ENCODE assay signal across 1 cellular context in genomic region chr5:132293066-132293991, GRCh38.
TF ChIP-seq lines count a peak whose summit lies in the region.

No MANE protein-coding gene starts in this region.

TF ChIP-seq in HepG2, 621 proteins besides CTCF, POLR2A, EP300 and RAD21 (continued from another document and continues in another):
- TF ChIP-seq, protein P1, sequence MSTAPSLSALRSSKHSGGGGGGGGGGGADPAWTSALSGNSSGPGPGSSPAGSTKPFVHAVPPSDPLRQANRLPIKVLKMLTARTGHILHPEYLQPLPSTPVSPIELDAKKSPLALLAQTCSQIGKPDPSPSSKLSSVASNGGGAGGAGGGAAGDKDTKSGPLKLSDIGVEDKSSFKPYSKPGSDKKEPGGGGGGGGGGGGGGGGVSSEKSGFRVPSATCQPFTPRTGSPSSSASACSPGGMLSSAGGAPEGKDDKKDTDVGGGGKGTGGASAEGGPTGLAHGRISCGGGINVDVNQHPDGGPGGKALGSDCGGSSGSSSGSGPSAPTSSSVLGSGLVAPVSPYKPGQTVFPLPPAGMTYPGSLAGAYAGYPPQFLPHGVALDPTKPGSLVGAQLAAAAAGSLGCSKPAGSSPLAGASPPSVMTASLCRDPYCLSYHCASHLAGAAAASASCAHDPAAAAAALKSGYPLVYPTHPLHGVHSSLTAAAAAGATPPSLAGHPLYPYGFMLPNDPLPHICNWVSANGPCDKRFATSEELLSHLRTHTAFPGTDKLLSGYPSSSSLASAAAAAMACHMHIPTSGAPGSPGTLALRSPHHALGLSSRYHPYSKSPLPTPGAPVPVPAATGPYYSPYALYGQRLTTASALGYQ (CRISPR knock-in tag; IDR thresholded peaks at IDR 0.05), result no peak
- no peak for TF ChIP-seq TP53 (CRISPR knock-in tag; conservative IDR thresholded peaks at IDR 0.05)
- TF ChIP-seq ZNF407 (CRISPR knock-in tag; IDR thresholded peaks at IDR 0.05; ENCODE audit: not compliant biosample characterization), result no peak
- TF ChIP-seq, protein P2, sequence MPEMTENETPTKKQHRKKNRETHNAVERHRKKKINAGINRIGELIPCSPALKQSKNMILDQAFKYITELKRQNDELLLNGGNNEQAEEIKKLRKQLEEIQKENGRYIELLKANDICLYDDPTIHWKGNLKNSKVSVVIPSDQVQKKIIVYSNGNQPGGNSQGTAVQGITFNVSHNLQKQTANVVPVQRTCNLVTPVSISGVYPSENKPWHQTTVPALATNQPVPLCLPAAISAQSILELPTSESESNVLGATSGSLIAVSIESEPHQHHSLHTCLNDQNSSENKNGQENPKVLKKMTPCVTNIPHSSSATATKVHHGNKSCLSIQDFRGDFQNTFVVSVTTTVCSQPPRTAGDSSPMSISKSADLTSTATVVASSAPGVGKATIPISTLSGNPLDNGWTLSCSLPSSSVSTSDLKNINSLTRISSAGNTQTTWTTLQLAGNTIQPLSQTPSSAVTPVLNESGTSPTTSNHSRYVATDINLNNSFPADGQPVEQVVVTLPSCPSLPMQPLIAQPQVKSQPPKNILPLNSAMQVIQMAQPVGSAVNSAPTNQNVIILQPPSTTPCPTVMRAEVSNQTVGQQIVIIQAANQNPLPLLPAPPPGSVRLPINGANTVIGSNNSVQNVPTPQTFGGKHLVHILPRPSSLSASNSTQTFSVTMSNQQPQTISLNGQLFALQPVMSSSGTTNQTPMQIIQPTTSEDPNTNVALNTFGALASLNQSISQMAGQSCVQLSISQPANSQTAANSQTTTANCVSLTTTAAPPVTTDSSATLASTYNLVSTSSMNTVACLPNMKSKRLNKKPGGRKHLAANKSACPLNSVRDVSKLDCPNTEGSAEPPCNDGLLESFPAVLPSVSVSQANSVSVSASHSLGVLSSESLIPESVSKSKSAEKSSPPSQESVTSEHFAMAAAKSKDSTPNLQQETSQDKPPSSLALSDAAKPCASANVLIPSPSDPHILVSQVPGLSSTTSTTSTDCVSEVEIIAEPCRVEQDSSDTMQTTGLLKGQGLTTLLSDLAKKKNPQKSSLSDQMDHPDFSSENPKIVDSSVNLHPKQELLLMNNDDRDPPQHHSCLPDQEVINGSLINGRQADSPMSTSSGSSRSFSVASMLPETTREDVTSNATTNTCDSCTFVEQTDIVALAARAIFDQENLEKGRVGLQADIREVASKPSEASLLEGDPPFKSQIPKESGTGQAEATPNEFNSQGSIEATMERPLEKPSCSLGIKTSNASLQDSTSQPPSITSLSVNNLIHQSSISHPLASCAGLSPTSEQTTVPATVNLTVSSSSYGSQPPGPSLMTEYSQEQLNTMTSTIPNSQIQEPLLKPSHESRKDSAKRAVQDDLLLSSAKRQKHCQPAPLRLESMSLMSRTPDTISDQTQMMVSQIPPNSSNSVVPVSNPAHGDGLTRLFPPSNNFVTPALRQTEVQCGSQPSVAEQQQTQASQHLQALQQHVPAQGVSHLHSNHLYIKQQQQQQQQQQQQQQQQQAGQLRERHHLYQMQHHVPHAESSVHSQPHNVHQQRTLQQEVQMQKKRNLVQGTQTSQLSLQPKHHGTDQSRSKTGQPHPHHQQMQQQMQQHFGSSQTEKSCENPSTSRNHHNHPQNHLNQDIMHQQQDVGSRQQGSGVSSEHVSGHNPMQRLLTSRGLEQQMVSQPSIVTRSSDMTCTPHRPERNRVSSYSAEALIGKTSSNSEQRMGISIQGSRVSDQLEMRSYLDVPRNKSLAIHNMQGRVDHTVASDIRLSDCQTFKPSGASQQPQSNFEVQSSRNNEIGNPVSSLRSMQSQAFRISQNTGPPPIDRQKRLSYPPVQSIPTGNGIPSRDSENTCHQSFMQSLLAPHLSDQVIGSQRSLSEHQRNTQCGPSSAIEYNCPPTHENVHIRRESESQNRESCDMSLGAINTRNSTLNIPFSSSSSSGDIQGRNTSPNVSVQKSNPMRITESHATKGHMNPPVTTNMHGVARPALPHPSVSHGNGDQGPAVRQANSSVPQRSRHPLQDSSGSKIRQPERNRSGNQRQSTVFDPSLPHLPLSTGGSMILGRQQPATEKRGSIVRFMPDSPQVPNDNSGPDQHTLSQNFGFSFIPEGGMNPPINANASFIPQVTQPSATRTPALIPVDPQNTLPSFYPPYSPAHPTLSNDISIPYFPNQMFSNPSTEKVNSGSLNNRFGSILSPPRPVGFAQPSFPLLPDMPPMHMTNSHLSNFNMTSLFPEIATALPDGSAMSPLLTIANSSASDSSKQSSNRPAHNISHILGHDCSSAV (CRISPR knock-in tag; IDR thresholded peaks at IDR 0.05; ENCODE audit: borderline replicate concordance), result no peak
- TF ChIP-seq ZNF720 (CRISPR knock-in tag; IDR thresholded peaks at IDR 0.05), result no peak
- TF ChIP-seq FIP1L1 (IDR thresholded peaks at IDR 0.05; ENCODE audit: borderline replicate concordance, insufficient read depth, low read depth, low read length), result no peak
- TF ChIP-seq KLF15 (CRISPR knock-in tag; IDR thresholded peaks at IDR 0.05; ENCODE audit: borderline replicate concordance), result no peak
- TF ChIP-seq ZBTB2 (CRISPR knock-in tag; IDR thresholded peaks at IDR 0.05; ENCODE audit: low read depth), result no peak; the same call in 1 of the 2 replicates
- TF ChIP-seq NPAS2 (CRISPR knock-in tag; IDR thresholded peaks at IDR 0.05; ENCODE audit: borderline replicate concordance), result no peak
- TF ChIP-seq HIVEP1 (CRISPR knock-in tag; IDR thresholded peaks at IDR 0.05), result peak; percentile 83; the same call in 1 of the 2 replicates
- TF ChIP-seq, protein P3, sequence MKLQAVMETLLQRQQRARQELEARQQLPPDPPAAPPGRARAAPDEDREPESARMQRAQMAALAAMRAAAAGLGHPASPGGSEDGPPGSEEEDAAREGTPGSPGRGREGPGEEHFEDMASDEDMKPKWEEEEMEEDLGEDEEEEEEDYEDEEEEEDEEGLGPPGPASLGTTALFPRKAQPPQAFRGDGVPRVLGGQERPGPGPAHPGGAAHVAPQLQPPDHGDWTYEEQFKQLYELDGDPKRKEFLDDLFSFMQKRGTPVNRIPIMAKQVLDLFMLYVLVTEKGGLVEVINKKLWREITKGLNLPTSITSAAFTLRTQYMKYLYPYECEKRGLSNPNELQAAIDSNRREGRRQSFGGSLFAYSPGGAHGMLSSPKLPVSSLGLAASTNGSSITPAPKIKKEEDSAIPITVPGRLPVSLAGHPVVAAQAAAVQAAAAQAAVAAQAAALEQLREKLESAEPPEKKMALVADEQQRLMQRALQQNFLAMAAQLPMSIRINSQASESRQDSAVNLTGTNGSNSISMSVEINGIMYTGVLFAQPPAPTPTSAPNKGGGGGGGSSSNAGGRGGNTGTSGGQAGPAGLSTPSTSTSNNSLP (IDR thresholded peaks at IDR 0.05; ENCODE audit: low read depth, low read length), result no peak
- TF ChIP-seq PLRG1 (conservative IDR thresholded peaks at IDR 0.05), result no peak
- peak; percentile 78; the same call in 1 of the 2 replicates for TF ChIP-seq ZNF556 (CRISPR knock-in tag; IDR thresholded peaks at IDR 0.05; ENCODE audit: borderline replicate concordance)
- no peak for TF ChIP-seq MBD4 (IDR thresholded peaks at IDR 0.05; ENCODE audit: borderline replicate concordance, low read length)
- TF ChIP-seq ZNF552 (CRISPR knock-in tag; IDR thresholded peaks at IDR 0.05; ENCODE audit: borderline replicate concordance), result 0 out of 2 replicates have a peak, but pooled peaks have one; percentile 43
- peak; percentile 72; the same call in 1 of the 2 replicates for TF ChIP-seq NFIC (IDR thresholded peaks at IDR 0.05; ENCODE audit: low read length)
- TF ChIP-seq, protein P4, sequence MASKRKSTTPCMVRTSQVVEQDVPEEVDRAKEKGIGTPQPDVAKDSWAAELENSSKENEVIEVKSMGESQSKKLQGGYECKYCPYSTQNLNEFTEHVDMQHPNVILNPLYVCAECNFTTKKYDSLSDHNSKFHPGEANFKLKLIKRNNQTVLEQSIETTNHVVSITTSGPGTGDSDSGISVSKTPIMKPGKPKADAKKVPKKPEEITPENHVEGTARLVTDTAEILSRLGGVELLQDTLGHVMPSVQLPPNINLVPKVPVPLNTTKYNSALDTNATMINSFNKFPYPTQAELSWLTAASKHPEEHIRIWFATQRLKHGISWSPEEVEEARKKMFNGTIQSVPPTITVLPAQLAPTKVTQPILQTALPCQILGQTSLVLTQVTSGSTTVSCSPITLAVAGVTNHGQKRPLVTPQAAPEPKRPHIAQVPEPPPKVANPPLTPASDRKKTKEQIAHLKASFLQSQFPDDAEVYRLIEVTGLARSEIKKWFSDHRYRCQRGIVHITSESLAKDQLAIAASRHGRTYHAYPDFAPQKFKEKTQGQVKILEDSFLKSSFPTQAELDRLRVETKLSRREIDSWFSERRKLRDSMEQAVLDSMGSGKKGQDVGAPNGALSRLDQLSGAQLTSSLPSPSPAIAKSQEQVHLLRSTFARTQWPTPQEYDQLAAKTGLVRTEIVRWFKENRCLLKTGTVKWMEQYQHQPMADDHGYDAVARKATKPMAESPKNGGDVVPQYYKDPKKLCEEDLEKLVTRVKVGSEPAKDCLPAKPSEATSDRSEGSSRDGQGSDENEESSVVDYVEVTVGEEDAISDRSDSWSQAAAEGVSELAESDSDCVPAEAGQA (IDR thresholded peaks at IDR 0.05; ENCODE audit: low read depth), result 0 out of 2 replicates have a peak, but pooled peaks have one; percentile 1
- TF ChIP-seq, protein P4 (CRISPR knock-in tag; IDR thresholded peaks at IDR 0.05; ENCODE audit: borderline replicate concordance), result no peak
- no peak; the same call in 1 of the 2 replicates for TF ChIP-seq ZNF766 (CRISPR knock-in tag; IDR thresholded peaks at IDR 0.05; ENCODE audit: borderline replicate concordance)
- TF ChIP-seq CHCHD3 (CRISPR knock-in tag; IDR thresholded peaks at IDR 0.05), result no peak
- peak; percentile 18; the same call in 1 of the 2 replicates for TF ChIP-seq ZBTB21 (CRISPR knock-in tag; IDR thresholded peaks at IDR 0.05)
- no peak for TF ChIP-seq KLF12 (CRISPR knock-in tag; IDR thresholded peaks at IDR 0.05; ENCODE audit: borderline replicate concordance)
